ENCODE assay signal across 8 cellular contexts in genomic region chr3:3800685-3801509, GRCh38. TPM values are rescaled to one million over a fixed set of nuclear protein-coding genes. Genes with fewer than 3 reads are reported as not detected.
A peak's percentile ranks its signal among the peaks of the same experiment; 100 is the strongest.
DNase-seq lines count a peak whose midpoint lies in the region; ATAC-seq, FAIRE-seq and TF ChIP-seq lines count a peak whose summit lies in the region.

No MANE protein-coding gene starts in this region.

- peak overlapping the region; percentile 52 for H3K4me3 Mint-ChIP-seq in activated naive CD4-positive, alpha-beta T cell treated with anti-CD3 and anti-CD28 coated beads for 36 hours
- peak overlapping the region; percentile 85 for H3K4me3 Mint-ChIP-seq in endothelial cell (ENCODE audit: unreplicated experiment)

- H3K9me3 Mint-ChIP-seq in activated naive CD4-positive, alpha-beta T cell treated with anti-CD3 and anti-CD28 coated beads for 36 hours = no peaks in the 10 kb centered on the region
- no peaks in the 10 kb centered on the region for H3K9me3 Mint-ChIP-seq in endothelial cell (ENCODE audit: unreplicated experiment)

- peak overlapping the region; percentile 49 to 80 for H3K4me3 ChIP-seq in muscle layer of duodenum (ENCODE audit: low read depth in 1 of 2, low read length in 2 of 2)
- peak overlapping the region; percentile 56 for H3K4me3 ChIP-seq in upper lobe of right lung
- H3K4me3 ChIP-seq in foreskin fibroblast (ENCODE audit: low read depth in 1 of 2, low read length in 2 of 2) = no peak overlapping the region

- H3K4me1 Mint-ChIP-seq in activated naive CD4-positive, alpha-beta T cell treated with anti-CD3 and anti-CD28 coated beads for 36 hours (ENCODE audit: low read depth) = peaks cover 17% of the 10 kb centered on the region
- H3K4me1 Mint-ChIP-seq in endothelial cell (ENCODE audit: unreplicated experiment) = peaks cover 13% of the 10 kb centered on the region

- no peak overlapping the region for H3K27ac Mint-ChIP-seq in activated naive CD4-positive, alpha-beta T cell treated with anti-CD3 and anti-CD28 coated beads for 36 hours
- H3K27ac Mint-ChIP-seq in endothelial cell (ENCODE audit: unreplicated experiment) = no peak overlapping the region

- intact Hi-C loops in activated naive CD4-positive, alpha-beta T cell treated with anti-CD3 and anti-CD28 coated beads for 36 hours (cut with micrococcal nuclease) = no loop called here
- intact Hi-C loops in upper lobe of right lung (cut with DNase I) = no loop called here

- H3K36me3 ChIP-seq in muscle layer of duodenum (ENCODE audit: control insufficient read depth in 1 of 2, insufficient read depth in 2 of 2, low read length in 2 of 2) = no peaks in the 10 kb centered on the region
- no peaks in the 10 kb centered on the region for H3K36me3 ChIP-seq in upper lobe of right lung

- no peak for TF ChIP-seq POLR2A in H54 (IDR thresholded peaks at IDR 0.05; ENCODE audit: low read depth, low read length)

- peaks cover 6 to 27% of the 10 kb centered on the region in 2 donors for H3K4me1 ChIP-seq in muscle layer of duodenum (ENCODE audit: control insufficient read depth in 1 of 2, insufficient read depth in 2 of 2, low read length in 2 of 2)
- peaks cover 7% of the 10 kb centered on the region for H3K4me1 ChIP-seq in upper lobe of right lung

- DNase-seq in activated naive CD4-positive, alpha-beta T cell treated with anti-CD3 and anti-CD28 coated beads for 36 hours = no peak
- no peak for DNase-seq in activated naive CD4-positive, alpha-beta T cell (lab: John Stamatoyannopoulos, UW)
- peak; percentile 33 for DNase-seq in endothelial cell (ENCODE audit: low spot score)
- peak; percentile 72 for DNase-seq in upper lobe of right lung
- no peak for DNase-seq in H54 (ENCODE audit: insufficient read length, low spot score)
- DNase-seq in foreskin fibroblast = no peak

- H3K27ac ChIP-seq in muscle layer of duodenum (ENCODE audit: low read length) (no peak overlapping the region), upper lobe of right lung (no peak overlapping the region)

- ATAC-seq in upper lobe of right lung (peak; percentile 63), HG02884 (IDR thresholded peaks at IDR 0.05; ENCODE audit: unreplicated experiment) (no peak)

- CTCF ChIA-PET in activated naive CD4-positive, alpha-beta T cell treated with anti-CD3 and anti-CD28 coated beads for 36 hours (lab: Charles Lee) = no interaction called here

- H3K36me3 Mint-ChIP-seq in activated naive CD4-positive, alpha-beta T cell treated with anti-CD3 and anti-CD28 coated beads for 36 hours (ENCODE audit: low read depth) = no peaks in the 10 kb centered on the region
- no peaks in the 10 kb centered on the region for H3K36me3 Mint-ChIP-seq in endothelial cell (ENCODE audit: low read depth, unreplicated experiment)

- H3K27me3 Mint-ChIP-seq in activated naive CD4-positive, alpha-beta T cell treated with anti-CD3 and anti-CD28 coated beads for 36 hours (ENCODE audit: low read depth) = peaks cover 28% of the 10 kb centered on the region
- H3K27me3 Mint-ChIP-seq in endothelial cell (ENCODE audit: unreplicated experiment) = peaks cover 15% of the 10 kb centered on the region

- no peak for FAIRE-seq in H54 (lab: Jason Lieb, UNC)

- H3K9me3 ChIP-seq in muscle layer of duodenum (ENCODE audit: control insufficient read depth in 1 of 2, low read length in 2 of 2) (no peaks in the 10 kb centered on the region), upper lobe of right lung (no peaks in the 10 kb centered on the region)

- TF ChIP-seq CTCF in endothelial cell (IDR thresholded peaks at IDR 0.05; ENCODE audit: unreplicated experiment) (no peak), upper lobe of right lung (IDR thresholded peaks at IDR 0.05) (no peak), foreskin fibroblast (IDR thresholded peaks at IDR 0.05; ENCODE audit: low read depth, low read length) (no peak)

- no peaks in the 10 kb centered on the region for H3K27me3 ChIP-seq in muscle layer of duodenum (ENCODE audit: low read depth, low read length)
- no peaks in the 10 kb centered on the region for H3K27me3 ChIP-seq in upper lobe of right lung

RNA-seq across cellular contexts. Expression of gene LRRN1, which starts 1.7 kb away (rescaled TPM):
- under 1 TPM; 0.49 to 0.67 TPM for total RNA-seq in activated naive CD4-positive, alpha-beta T cell treated with anti-CD3 and anti-CD28 coated beads for 36 hours
- total RNA-seq in endothelial cell (ENCODE audit: unreplicated experiment) (2.8 TPM), upper lobe of right lung (5.2 TPM)

Comparison
In these comparisons a context has a peak if more than half of its experiments do, and no peak if none do; other contexts are left out.
1. DNase-seq: peak in endothelial cell (single experiment) and upper lobe of right lung (single experiment); none in activated naive CD4-positive, alpha-beta T cell treated with anti-CD3 and anti-CD28 coated beads for 36 hours (single experiment), activated naive CD4-positive, alpha-beta T cell (0 of 4), H54 (single experiment) and foreskin fibroblast (0 of 2).
2. H3K4me3 ChIP-seq: peak in muscle layer of duodenum (2 of 2) and upper lobe of right lung (single experiment); none in foreskin fibroblast (0 of 2).